Comparison of ENCODE assay signal across 13 cellular contexts in the genomic region with DNA sequence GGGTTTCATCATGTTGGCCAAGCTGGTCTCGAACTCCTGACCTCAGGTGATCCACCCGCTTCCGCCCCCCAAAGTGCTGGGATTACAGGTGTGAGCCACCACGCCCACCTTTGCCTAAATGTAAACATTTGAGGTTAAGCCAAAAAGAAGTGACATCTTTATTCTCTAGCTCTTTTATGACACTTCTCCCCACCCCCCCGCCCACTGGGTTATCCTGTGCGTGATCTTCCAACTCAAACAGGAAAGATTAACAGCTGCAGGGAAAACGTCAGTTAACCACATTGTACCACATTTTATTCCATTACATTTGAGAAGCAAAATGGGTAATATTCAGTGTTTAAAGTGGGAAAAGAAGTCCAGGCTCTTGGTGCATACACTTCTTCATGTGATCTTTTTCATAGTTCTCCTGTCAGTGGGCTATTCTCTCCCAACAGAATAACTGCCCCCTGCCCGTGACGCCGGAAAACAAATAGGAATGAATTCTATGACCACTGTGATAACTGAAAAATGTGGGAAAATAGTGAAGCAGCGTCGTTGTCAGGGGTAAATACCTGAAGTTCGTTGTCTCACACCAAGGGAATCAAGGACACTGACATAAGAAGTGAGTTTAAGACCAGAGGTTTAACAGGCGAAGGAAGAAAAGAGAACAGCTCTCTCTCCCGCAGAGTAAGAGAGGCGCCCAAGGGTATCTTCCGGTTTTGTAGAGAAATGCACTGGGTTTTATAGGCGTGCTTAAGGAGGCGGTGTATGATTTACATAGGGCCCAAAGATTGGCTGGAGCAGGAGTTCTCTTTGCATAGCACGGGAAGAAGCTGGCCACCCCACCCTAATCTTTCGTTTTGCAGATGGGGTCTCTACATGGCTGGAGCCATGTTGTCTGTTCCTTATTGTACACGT. TPM values are rescaled to one million over a fixed set of nuclear protein-coding genes. Genes with fewer than 3 reads are reported as not detected.
DNase-seq lines count a peak whose midpoint lies in the region; TF ChIP-seq lines count a peak whose summit lies in the region.
"Had no signal": no experiment of that assay in that cellular context is flagged by ENCODE, and none has a peak within 500 bp of the region (broad histone marks: within the 10 kb centered on the region; RNA-seq: fewer than 3 reads in every experiment).

No MANE protein-coding gene starts in this region.

- peaks cover 5% of the 10 kb centered on the region for H3K4me1 Mint-ChIP-seq in activated naive CD4-positive, alpha-beta T cell treated with anti-CD3 and anti-CD28 coated beads, Interleukin-2, amount 50 U/mL, for 24 hours

- POLR2A ChIA-PET in SK-N-SH (lab: Yijun Ruan, JAX): no interaction called here

- TF ChIP-seq CTCF in SK-N-SH (IDR thresholded peaks at IDR 0.05): no peak

- WGBS in SK-N-SH (ENCODE audit: low lambda C conversion rate): 70% methylated on average over 22 of the region's 22 CpGs

- H3K27me3 ChIP-seq in BLaER1 (no peaks in the 10 kb centered on the region), SK-N-SH (ENCODE audit: insufficient read depth) (no peaks in the 10 kb centered on the region)

- no peak for TF ChIP-seq EP300 in SK-N-SH (IDR thresholded peaks at IDR 0.05; ENCODE audit: borderline replicate concordance in 1 of 2, low read depth in 1 of 2, low read length in 1 of 2)

- H3K4me3 Mint-ChIP-seq in activated naive CD4-positive, alpha-beta T cell treated with anti-CD3 and anti-CD28 coated beads, Interleukin-2, amount 50 U/mL, for 24 hours: no peak overlapping the region
- H3K4me3 Mint-ChIP-seq: natural killer cell treated with Interleukin-12 subunit alpha and Interleukin-12 subunit beta and Interleukin-15 and Interleukin-18, amount 100 ng/mL, for 72 hours had no signal

- CTCF ChIA-PET in SK-N-SH (lab: Yijun Ruan, JAX): interaction anchor here (1.0 to 2.2 kb wide), 4 partner anchors 9 to 365 kb away, joined by 3 to 6 read pairs (median 4); partner anchors contain the start of gene SRD5A3

- peak overlapping the region; percentile 53 for H3K27ac ChIP-seq in BLaER1
- H3K27ac ChIP-seq in SK-N-SH (ENCODE audit: low read depth in 2 of 2, low read length in 1 of 2): no peak overlapping the region
- H3K27ac ChIP-seq: left ventricle myocardium inferior had no signal

- H3F3A ChIP-seq in SK-N-SH (replicated peaks; ENCODE audit: insufficient read depth): no peaks in the 10 kb centered on the region

- no peak for TF ChIP-seq RAD21 in SK-N-SH (IDR thresholded peaks at IDR 0.05; ENCODE audit: low read length)

- no peaks in the 10 kb centered on the region for H3K9me2 ChIP-seq in SK-N-SH

- H3K27me3 Mint-ChIP-seq in activated naive CD4-positive, alpha-beta T cell treated with anti-CD3 and anti-CD28 coated beads, Interleukin-2, amount 50 U/mL, for 24 hours: no peaks in the 10 kb centered on the region

- H3K27ac Mint-ChIP-seq in activated naive CD4-positive, alpha-beta T cell treated with anti-CD3 and anti-CD28 coated beads, Interleukin-2, amount 50 U/mL, for 24 hours: peak overlapping the region; percentile 32
- H3K27ac Mint-ChIP-seq: natural killer cell treated with Interleukin-12 subunit alpha and Interleukin-12 subunit beta and Interleukin-15 and Interleukin-18, amount 100 ng/mL, for 72 hours had no signal

- H3K9ac ChIP-seq in BLaER1 (no peak overlapping the region), SK-N-SH (no peak overlapping the region)

- H3K4me1 ChIP-seq in BLaER1 (peaks cover 19% of the 10 kb centered on the region), SK-N-SH (ENCODE audit: control insufficient read depth in 1 of 2, insufficient read depth in 2 of 2, low read depth in 1 of 2, low read length in 1 of 2) (no peaks in the 10 kb centered on the region)
- H3K4me1 ChIP-seq: left ventricle myocardium inferior had no signal

- H3K36me3 ChIP-seq in BLaER1: no peaks in the 10 kb centered on the region
- no peaks in the 10 kb centered on the region for H3K36me3 ChIP-seq in SK-N-SH (replicated peaks in 1 of 2; ENCODE audit: control insufficient read depth in 1 of 2, insufficient read depth in 2 of 2, low read length in 1 of 2)
- H3K36me3 ChIP-seq: left ventricle myocardium inferior had no signal

- no peaks in the 10 kb centered on the region for H3K36me3 Mint-ChIP-seq in activated naive CD4-positive, alpha-beta T cell treated with anti-CD3 and anti-CD28 coated beads, Interleukin-2, amount 50 U/mL, for 24 hours
- H3K36me3 Mint-ChIP-seq: natural killer cell treated with Interleukin-12 subunit alpha and Interleukin-12 subunit beta and Interleukin-15 and Interleukin-18, amount 100 ng/mL, for 72 hours had no signal

- no peaks in the 10 kb centered on the region for H3K9me3 Mint-ChIP-seq in activated naive CD4-positive, alpha-beta T cell treated with anti-CD3 and anti-CD28 coated beads, Interleukin-2, amount 50 U/mL, for 24 hours
- H3K9me3 Mint-ChIP-seq: natural killer cell treated with Interleukin-12 subunit alpha and Interleukin-12 subunit beta and Interleukin-15 and Interleukin-18, amount 100 ng/mL, for 72 hours had no signal

- H3K4me3 ChIP-seq in BLaER1 (no peak overlapping the region), SK-N-SH (ENCODE audit: low read depth in 2 of 2, low read length in 1 of 2) (no peak overlapping the region)
- H3K4me3 ChIP-seq: left ventricle myocardium inferior had no signal

- no peaks in the 10 kb centered on the region for H4K20me1 ChIP-seq in BLaER1
- no peaks in the 10 kb centered on the region for H4K20me1 ChIP-seq in SK-N-SH (ENCODE audit: insufficient read depth)

- H3K79me2 ChIP-seq in SK-N-SH (ENCODE audit: insufficient read depth): no peaks in the 10 kb centered on the region

- no peak overlapping the region for H2AFZ ChIP-seq in SK-N-SH (ENCODE audit: low read depth)

- H3K4me2 ChIP-seq in BLaER1: peak overlapping the region; percentile 52
- no peak overlapping the region for H3K4me2 ChIP-seq in SK-N-SH

- peaks cover 27% of the 10 kb centered on the region for H3K9me3 ChIP-seq in BLaER1
- H3K9me3 ChIP-seq in SK-N-SH: no peaks in the 10 kb centered on the region
- H3K9me3 ChIP-seq: left ventricle myocardium inferior had no signal

- DNase-seq in GF-D8 (lab: John Stamatoyannopoulos, UW) (peak; percentile 43), NOMO-1 treated with dmso at 0.1 percent for 144 hours (lab: John Stamatoyannopoulos, UW; ENCODE audit: unreplicated experiment) (peak; percentile 81), NCI-H524 treated with DMSO at 0.1 percent for 48 hours (lab: John Stamatoyannopoulos, UW) (no peak), SK-N-SH (no peak), DMS79 (lab: John Stamatoyannopoulos, UW) (no peak)
- DNase-seq: activated CD8-positive, alpha-beta memory T cell treated with anti-CD3 and anti-CD28 coated beads, Interleukin-2, amount 50 U/mL, for 48 hours; HCEC 1CT; left ventricle myocardium inferior; NCI-H2171 treated with DMSO at 0.1 percent for 48 hours; substantia nigra had no signal

TF ChIP-seq in SK-N-SH, 30 proteins besides CTCF, POLR2A, EP300 and RAD21 (continues in another document):
- TF ChIP-seq, protein P1, sequence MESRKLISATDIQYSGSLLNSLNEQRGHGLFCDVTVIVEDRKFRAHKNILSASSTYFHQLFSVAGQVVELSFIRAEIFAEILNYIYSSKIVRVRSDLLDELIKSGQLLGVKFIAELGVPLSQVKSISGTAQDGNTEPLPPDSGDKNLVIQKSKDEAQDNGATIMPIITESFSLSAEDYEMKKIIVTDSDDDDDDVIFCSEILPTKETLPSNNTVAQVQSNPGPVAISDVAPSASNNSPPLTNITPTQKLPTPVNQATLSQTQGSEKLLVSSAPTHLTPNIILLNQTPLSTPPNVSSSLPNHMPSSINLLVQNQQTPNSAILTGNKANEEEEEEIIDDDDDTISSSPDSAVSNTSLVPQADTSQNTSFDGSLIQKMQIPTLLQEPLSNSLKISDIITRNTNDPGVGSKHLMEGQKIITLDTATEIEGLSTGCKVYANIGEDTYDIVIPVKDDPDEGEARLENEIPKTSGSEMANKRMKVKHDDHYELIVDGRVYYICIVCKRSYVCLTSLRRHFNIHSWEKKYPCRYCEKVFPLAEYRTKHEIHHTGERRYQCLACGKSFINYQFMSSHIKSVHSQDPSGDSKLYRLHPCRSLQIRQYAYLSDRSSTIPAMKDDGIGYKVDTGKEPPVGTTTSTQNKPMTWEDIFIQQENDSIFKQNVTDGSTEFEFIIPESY (IDR thresholded peaks at IDR 0.05; ENCODE audit: borderline replicate concordance, low read depth): no peak
- TF ChIP-seq TAF1 (IDR thresholded peaks at IDR 0.05; ENCODE audit: borderline replicate concordance, low read depth, low read length) (no peak), ELF1 (IDR thresholded peaks at IDR 0.05) (no peak), RCOR1 (IDR thresholded peaks at IDR 0.05; ENCODE audit: low read length) (no peak), NRF1 (IDR thresholded peaks at IDR 0.05; ENCODE audit: low read depth, low read length) (no peak), GABPA (IDR thresholded peaks at IDR 0.05; ENCODE audit: low read depth) (no peak), EZH2phosphoT487 (IDR thresholded peaks at IDR 0.05; ENCODE audit: borderline replicate concordance, low read depth) (no peak), MAX (IDR thresholded peaks at IDR 0.05; ENCODE audit: low read depth) (no peak)
- TF ChIP-seq, protein P2, sequence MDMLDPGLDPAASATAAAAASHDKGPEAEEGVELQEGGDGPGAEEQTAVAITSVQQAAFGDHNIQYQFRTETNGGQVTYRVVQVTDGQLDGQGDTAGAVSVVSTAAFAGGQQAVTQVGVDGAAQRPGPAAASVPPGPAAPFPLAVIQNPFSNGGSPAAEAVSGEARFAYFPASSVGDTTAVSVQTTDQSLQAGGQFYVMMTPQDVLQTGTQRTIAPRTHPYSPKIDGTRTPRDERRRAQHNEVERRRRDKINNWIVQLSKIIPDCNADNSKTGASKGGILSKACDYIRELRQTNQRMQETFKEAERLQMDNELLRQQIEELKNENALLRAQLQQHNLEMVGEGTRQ (IDR thresholded peaks at IDR 0.05; ENCODE audit: borderline replicate concordance, low read depth, low read length): no peak

RNA-seq across cellular contexts. Expression of gene SRD5A3, which starts 9.7 kb away (rescaled TPM):
- 5.1 TPM in 2 replicates for polyA plus RNA-seq in SK-N-SH (2012; rRNA removed)
- 5.9 and 6.4 TPM in 2 replicates for polyA plus RNA-seq in SK-N-SH (2012; cell fraction: cytosol; rRNA removed)
- polyA plus RNA-seq in SK-N-SH (2012; cell fraction: nucleus; rRNA removed): 2.1 TPM in 2 replicates

RNA-seq across cellular contexts. Expression of gene TMEM165, which starts 59.4 kb away (rescaled TPM):
- 58.6 and 89.2 TPM in 2 replicates for polyA plus RNA-seq in SK-N-SH (2012; rRNA removed)
- 75.8 and 85.3 TPM in 2 replicates for polyA plus RNA-seq in SK-N-SH (2012; cell fraction: cytosol; rRNA removed)
- polyA plus RNA-seq in SK-N-SH (2012; cell fraction: nucleus; rRNA removed): 70.8 and 135 TPM in 2 replicates

Comparison
In these comparisons a context has a peak if more than half of its experiments do, and no peak if none do; other contexts are left out.
1. DNase-seq: peak in GF-D8 (single experiment) and NOMO-1 treated with dmso at 0.1 percent for 144 hours (single experiment); none in NCI-H524 treated with DMSO at 0.1 percent for 48 hours (single experiment), SK-N-SH (single experiment) and DMS79 (single experiment).